Comparison of ENCODE assay signal across 8 cellular contexts in the genomic region with DNA sequence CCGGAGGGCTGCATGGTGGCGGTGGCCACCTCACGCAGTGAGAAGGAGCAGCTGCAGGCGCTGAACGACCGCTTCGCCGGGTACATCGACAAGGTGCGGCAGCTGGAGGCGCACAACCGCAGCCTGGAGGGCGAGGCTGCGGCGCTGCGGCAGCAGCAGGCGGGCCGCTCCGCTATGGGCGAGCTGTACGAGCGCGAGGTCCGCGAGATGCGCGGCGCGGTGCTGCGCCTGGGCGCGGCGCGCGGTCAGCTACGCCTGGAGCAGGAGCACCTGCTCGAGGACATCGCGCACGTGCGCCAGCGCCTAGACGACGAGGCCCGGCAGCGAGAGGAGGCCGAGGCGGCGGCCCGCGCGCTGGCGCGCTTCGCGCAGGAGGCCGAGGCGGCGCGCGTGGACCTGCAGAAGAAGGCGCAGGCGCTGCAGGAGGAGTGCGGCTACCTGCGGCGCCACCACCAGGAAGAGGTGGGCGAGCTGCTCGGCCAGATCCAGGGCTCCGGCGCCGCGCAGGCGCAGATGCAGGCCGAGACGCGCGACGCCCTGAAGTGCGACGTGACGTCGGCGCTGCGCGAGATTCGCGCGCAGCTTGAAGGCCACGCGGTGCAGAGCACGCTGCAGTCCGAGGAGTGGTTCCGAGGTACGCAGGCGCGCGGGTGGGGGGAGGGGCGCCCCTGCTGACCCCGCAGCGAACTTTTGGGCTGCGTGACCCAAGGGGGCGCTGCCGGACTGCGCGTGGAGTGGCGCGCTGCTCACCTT. TPM values are rescaled to one million over a fixed set of nuclear protein-coding genes. Genes with fewer than 3 reads are reported as not detected.
DNase-seq lines count a peak whose midpoint lies in the region; ATAC-seq lines count a peak whose summit lies in the region.

No MANE protein-coding gene starts in this region.

- ATAC-seq in left cardiac atrium (peak; percentile 38 to 60), sciatic nerve (peak; percentile 70), GM21786 (IDR thresholded peaks at IDR 0.05; ENCODE audit: unreplicated experiment) (no peak), GM21737 (IDR thresholded peaks at IDR 0.05; ENCODE audit: unreplicated experiment) (no peak), HG03097 (IDR thresholded peaks at IDR 0.05; ENCODE audit: low FRiP score, unreplicated experiment) (no peak)

- DNase-seq in NCI-H748 (lab: John Stamatoyannopoulos, UW; ENCODE audit: unreplicated experiment) (peak; percentile 44), NCI-H748 treated with DMSO at 0.1 percent for 48 hours (lab: John Stamatoyannopoulos, UW) (no peak), left cardiac atrium (no peak), sciatic nerve (ENCODE audit: low spot score) (no peak)
- peak; percentile 26 for DNase-seq in activated naive CD4-positive, alpha-beta T cell treated with anti-CD3 and anti-CD28 coated beads, Interleukin-2, amount 50 U/mL, for 16 hours

- intact Hi-C loops in left cardiac atrium (cut with DNase I), result no loop called here
- intact Hi-C loops in sciatic nerve (cut with DNase I), result no loop called here

RNA-seq across cellular contexts. Expression of a gene that starts 0.7 kb away (rescaled TPM):
- under 1 TPM; 0.31 to 0.41 TPM for total RNA-seq in left cardiac atrium
- total RNA-seq in sciatic nerve, result 1.4 TPM

RNA-seq across cellular contexts. Expression of a gene that starts 42.3 kb away (rescaled TPM):
- total RNA-seq in left cardiac atrium (not detected), sciatic nerve (not detected)

Comparison
In these comparisons a context has a peak if more than half of its experiments do, and no peak if none do; other contexts are left out.
1. DNase-seq: peak in NCI-H748 (single experiment) and activated naive CD4-positive, alpha-beta T cell treated with anti-CD3 and anti-CD28 coated beads, Interleukin-2, amount 50 U/mL, for 16 hours (single experiment); none in NCI-H748 treated with DMSO at 0.1 percent for 48 hours (single experiment), left cardiac atrium (single experiment) and sciatic nerve (single experiment).
2. ATAC-seq: peak in left cardiac atrium (2 of 2) and sciatic nerve (single experiment); none in GM21786 (single experiment), GM21737 (single experiment) and HG03097 (single experiment).